22 cellular contexts compared by ENCODE assay signal in the genomic region with DNA sequence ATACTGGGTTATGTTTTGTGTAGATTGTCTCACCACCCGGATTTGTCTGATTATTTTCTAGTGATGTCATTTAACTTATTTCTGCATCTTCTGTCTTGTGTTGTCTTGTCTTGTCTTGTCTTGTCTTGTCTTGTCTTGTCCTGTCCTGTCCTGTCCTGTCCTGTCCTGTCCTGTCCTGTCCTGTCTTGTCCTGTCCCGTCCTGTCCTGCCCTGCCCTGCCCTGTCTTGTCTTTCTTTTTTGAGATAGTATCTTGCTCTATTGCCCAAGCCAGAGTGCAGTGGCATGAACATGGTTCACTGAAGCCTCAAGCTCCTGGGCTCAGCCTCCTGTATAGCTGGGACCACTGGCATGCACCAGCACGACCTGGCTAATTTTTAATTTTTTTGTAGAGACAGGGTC.
"Had no signal": no experiment of that assay in that cellular context is flagged by ENCODE, and none has a peak within 500 bp of the region (broad histone marks: within the 10 kb centered on the region; RNA-seq: fewer than 3 reads in every experiment).

No MANE protein-coding gene starts in this region.

- H3K4me3 ChIP-seq: colonic mucosa, esophagus muscularis mucosa, neural progenitor cell, ovary, smooth muscle cell, tibial artery had no signal

- DNase-seq: caudate nucleus; colonic mucosa; dermis blood vessel endothelial cell; effector CD4-positive, alpha-beta T cell; endodermal cell; foreskin fibroblast; immature natural killer cell; left cardiac atrium; natural killer cell; nucleus accumbens; ovary; right cardiac atrium; stimulated activated CD4-positive, alpha-beta T cell treated with anti-CD3 and anti-CD28 coated beads, Interleukin-4, amount 100 ng/mL, for 1 hour; stimulated activated CD8-positive, alpha-beta memory T cell treated with anti-CD3 and anti-CD28 coated beads, Interleukin-4, amount 100 ng/mL, for 48 hours; tibial artery had no signal

- H3K27ac Mint-ChIP-seq: endodermal cell; immature natural killer cell; mesothelial cell of epicardium; neural progenitor cell; stimulated activated effector memory CD8-positive, alpha-beta T cell treated with anti-CD3 and anti-CD28 coated beads, Interleukin-12 subunit alpha, Interleukin-12 subunit beta, amount 100 ng/mL, for 72 hours; stimulated activated naive CD8-positive, alpha-beta T cell treated with anti-CD3 and anti-CD28 coated beads, Interleukin-15, Interleukin-2, amounts not matched to agents 100 ng/mL and 50 ng/mL, for 24 hours had no signal

- H3K27ac ChIP-seq: colonic mucosa, esophagus muscularis mucosa, neural progenitor cell, ovary, tibial artery had no signal

- H3K4me1 ChIP-seq: colonic mucosa, neural progenitor cell had no signal

- FAIRE-seq: keratinocyte had no signal

- H3K4me1 Mint-ChIP-seq: mesothelial cell of epicardium had no signal

- H3K36me3 Mint-ChIP-seq: stimulated activated effector memory CD8-positive, alpha-beta T cell treated with anti-CD3 and anti-CD28 coated beads, Interleukin-12 subunit alpha, Interleukin-12 subunit beta, amount 100 ng/mL, for 72 hours had no signal

- H3K27me3 ChIP-seq: colonic mucosa, esophagus muscularis mucosa, neural progenitor cell, ovary, tibial artery had no signal

- H3K36me3 ChIP-seq: colonic mucosa, esophagus muscularis mucosa, neural progenitor cell, ovary had no signal

- H3K9me3 ChIP-seq: colonic mucosa, ovary had no signal

- H3K4me3 Mint-ChIP-seq: endodermal cell; immature natural killer cell; mesothelial cell of epicardium; natural killer cell; neural progenitor cell; stimulated activated effector memory CD8-positive, alpha-beta T cell treated with anti-CD3 and anti-CD28 coated beads, Interleukin-12 subunit alpha, Interleukin-12 subunit beta, amount 100 ng/mL, for 72 hours; stimulated activated naive CD8-positive, alpha-beta T cell treated with anti-CD3 and anti-CD28 coated beads, Interleukin-15, Interleukin-2, amounts not matched to agents 100 ng/mL and 50 ng/mL, for 24 hours had no signal

- H3K27me3 Mint-ChIP-seq: stimulated activated naive CD8-positive, alpha-beta T cell treated with anti-CD3 and anti-CD28 coated beads, Interleukin-15, Interleukin-2, amounts not matched to agents 100 ng/mL and 50 ng/mL, for 24 hours had no signal
